Comparison of ENCODE assay signal across 20 cellular contexts in genomic region chr14:100350283-100350926, GRCh38.
DNase-seq lines count a peak whose midpoint lies in the region; ATAC-seq and TF ChIP-seq lines count a peak whose summit lies in the region.
"Had no signal": no experiment of that assay in that cellular context is flagged by ENCODE, and none has a peak within 500 bp of the region (broad histone marks: within the 10 kb centered on the region; RNA-seq: fewer than 3 reads in every experiment).

No MANE protein-coding gene starts in this region.

- H3K4me3 Mint-ChIP-seq in stimulated activated naive CD8-positive, alpha-beta T cell treated with anti-CD3 and anti-CD28 coated beads, Interleukin-15, Interleukin-2, amounts not matched to agents 100 ng/mL and 50 ng/mL, for 24 hours = no peak overlapping the region
- H3K4me3 Mint-ChIP-seq: activated naive CD4-positive, alpha-beta T cell treated with anti-CD3 and anti-CD28 coated beads, Interleukin-2, amount 50 U/mL, for 24 hours; IgD-negative memory B cell; natural killer cell treated with Interleukin-12 subunit alpha and Interleukin-12 subunit beta and Interleukin-15 and Interleukin-18, amount 100 ng/mL, for 72 hours; T-cell had no signal

- TF ChIP-seq POLR2A in GM18505 (IDR thresholded peaks at IDR 0.05; ENCODE audit: borderline replicate concordance, extremely low read depth, insufficient read depth, insufficient read length) = no peak

- no peaks in the 10 kb centered on the region for H3K4me1 Mint-ChIP-seq in stimulated activated naive CD8-positive, alpha-beta T cell treated with anti-CD3 and anti-CD28 coated beads, Interleukin-15, Interleukin-2, amounts not matched to agents 100 ng/mL and 50 ng/mL, for 24 hours (ENCODE audit: low read depth)
- H3K4me1 Mint-ChIP-seq: activated naive CD4-positive, alpha-beta T cell treated with anti-CD3 and anti-CD28 coated beads, Interleukin-2, amount 50 U/mL, for 24 hours; T-cell had no signal

- no peak for DNase-seq in stimulated activated naive CD8-positive, alpha-beta T cell treated with anti-CD3 and anti-CD28 coated beads, Interleukin-15, Interleukin-2, amounts not matched to agents 100 U/mL and 50 U/mL, for 24 hours
- DNase-seq in SIG-M5 treated with dmso at 0.1 percent for 504 hours (lab: John Stamatoyannopoulos, UW; ENCODE audit: unreplicated experiment) = peak; percentile 77
- peak; percentile 40 for DNase-seq in medulla oblongata (ENCODE audit: extremely low spot score)
- no peak for DNase-seq in SKM-1 treated with dmso at 0.1 percent for 144 hours (lab: John Stamatoyannopoulos, UW; ENCODE audit: unreplicated experiment)
- DNase-seq: activated CD4-positive, alpha-beta T cell treated with anti-CD3 and anti-CD28 coated beads for 1 hour; cerebellar nuclear complex; heart left ventricle; left colon; mesendoderm; NCI-H146; retina; SJCRH30; stimulated activated naive CD4-positive, alpha-beta T cell; T-cell had no signal

- ATAC-seq in stimulated activated naive CD8-positive, alpha-beta T cell treated with anti-CD3 and anti-CD28 coated beads, Interleukin-15, Interleukin-2, amounts not matched to agents 100 U/mL and 50 U/mL, for 24 hours = no peak
- no peak for ATAC-seq in HG03460 (IDR thresholded peaks at IDR 0.05; ENCODE audit: unreplicated experiment)
- ATAC-seq in GM18505 (IDR thresholded peaks at IDR 0.05; ENCODE audit: unreplicated experiment) = no peak
- ATAC-seq: heart left ventricle; left colon; natural killer cell treated with Interleukin-12 subunit alpha and Interleukin-12 subunit beta and Interleukin-15 and Interleukin-18, amount 100 ng/mL, for 72 hours; T-cell had no signal

- no peaks in the 10 kb centered on the region for H3K27me3 Mint-ChIP-seq in stimulated activated naive CD8-positive, alpha-beta T cell treated with anti-CD3 and anti-CD28 coated beads, Interleukin-15, Interleukin-2, amounts not matched to agents 100 ng/mL and 50 ng/mL, for 24 hours
- H3K27me3 Mint-ChIP-seq: activated naive CD4-positive, alpha-beta T cell treated with anti-CD3 and anti-CD28 coated beads, Interleukin-2, amount 50 U/mL, for 24 hours; IgD-negative memory B cell; natural killer cell treated with Interleukin-12 subunit alpha and Interleukin-12 subunit beta and Interleukin-15 and Interleukin-18, amount 100 ng/mL, for 72 hours; T-cell had no signal

- H3K36me3 Mint-ChIP-seq in stimulated activated naive CD8-positive, alpha-beta T cell treated with anti-CD3 and anti-CD28 coated beads, Interleukin-15, Interleukin-2, amounts not matched to agents 100 ng/mL and 50 ng/mL, for 24 hours (ENCODE audit: low read depth) = peaks cover 78% of the 10 kb centered on the region

- peak overlapping the region; percentile 38 for H3K27ac Mint-ChIP-seq in stimulated activated naive CD8-positive, alpha-beta T cell treated with anti-CD3 and anti-CD28 coated beads, Interleukin-15, Interleukin-2, amounts not matched to agents 100 ng/mL and 50 ng/mL, for 24 hours
- H3K27ac Mint-ChIP-seq: activated naive CD4-positive, alpha-beta T cell treated with anti-CD3 and anti-CD28 coated beads, Interleukin-2, amount 50 U/mL, for 24 hours; natural killer cell treated with Interleukin-12 subunit alpha and Interleukin-12 subunit beta and Interleukin-15 and Interleukin-18, amount 100 ng/mL, for 72 hours; T-cell had no signal

- no peaks in the 10 kb centered on the region for H3K9me3 Mint-ChIP-seq in stimulated activated naive CD8-positive, alpha-beta T cell treated with anti-CD3 and anti-CD28 coated beads, Interleukin-15, Interleukin-2, amounts not matched to agents 100 ng/mL and 50 ng/mL, for 24 hours
- H3K9me3 Mint-ChIP-seq: activated naive CD4-positive, alpha-beta T cell treated with anti-CD3 and anti-CD28 coated beads, Interleukin-2, amount 50 U/mL, for 24 hours; IgD-negative memory B cell; natural killer cell treated with Interleukin-12 subunit alpha and Interleukin-12 subunit beta and Interleukin-15 and Interleukin-18, amount 100 ng/mL, for 72 hours; T-cell had no signal

Comparison
In these comparisons a context has a peak if more than half of its experiments do, and no peak if none do; other contexts are left out.
1. DNase-seq: peak in SIG-M5 treated with dmso at 0.1 percent for 504 hours (single experiment) and medulla oblongata (single experiment); none in stimulated activated naive CD8-positive, alpha-beta T cell treated with anti-CD3 and anti-CD28 coated beads, Interleukin-15, Interleukin-2, amounts not matched to agents 100 U/mL and 50 U/mL, for 24 hours (single experiment) and SKM-1 treated with dmso at 0.1 percent for 144 hours (single experiment).